ENCODE assay signal across 33 cellular contexts in genomic region chr12:74885775-74886174, GRCh38.
"Had no signal": no experiment of that assay in that cellular context is flagged by ENCODE, and none has a peak within 500 bp of the region (broad histone marks: within the 10 kb centered on the region; RNA-seq: fewer than 3 reads in every experiment).

No MANE protein-coding gene starts in this region.

- ATAC-seq: Panc1 had no signal

- H3K27ac ChIP-seq: PC-9, SJSA1 had no signal

- H3K36me3 ChIP-seq: MG63, SJSA1 had no signal

- H3K9ac ChIP-seq: SK-N-SH had no signal

- H2AFZ ChIP-seq: PC-9 had no signal

- H3K27me3 ChIP-seq: MG63, SJSA1 had no signal

- DNase-seq: Kasumi-1, MG63, NCI-H1048, NCI-H1092 treated with DMSO at 0.1 percent for 48 hours, NCI-H1105 treated with DMSO at 0.1 percent for 48 hours, NCI-H1417, NCI-H1436, NCI-H146, NCI-H1694, NCI-H187, NCI-H1930, NCI-H2029 treated with DMSO at 0.1 percent for 48 hours, NCI-H2081 treated with DMSO at 0.1 percent for 48 hours, NCI-H2107, NCI-H2171, NCI-H226, NCI-H446 treated with DMSO at 0.1 percent for 48 hours, NCI-H510A, NCI-H524, NCI-H526, NCI-H69, NCI-H748 treated with DMSO at 0.1 percent for 48 hours, NCI-H82, PC-9, Right ventricle myocardium superior, RPMI8226, SHP77 treated with DMSO at 0.1 percent for 48 hours, SK-N-SH, SW 1271, T-helper 1 cell had no signal

- H3K4me3 ChIP-seq: MG63, PC-9, SJSA1 had no signal

- H3K9me3 ChIP-seq: MG63, SJSA1, SK-N-SH had no signal

- H3K4me2 ChIP-seq: PC-9, SK-N-SH had no signal

- FAIRE-seq: RCC 7860 had no signal
